In the genomic region with DNA sequence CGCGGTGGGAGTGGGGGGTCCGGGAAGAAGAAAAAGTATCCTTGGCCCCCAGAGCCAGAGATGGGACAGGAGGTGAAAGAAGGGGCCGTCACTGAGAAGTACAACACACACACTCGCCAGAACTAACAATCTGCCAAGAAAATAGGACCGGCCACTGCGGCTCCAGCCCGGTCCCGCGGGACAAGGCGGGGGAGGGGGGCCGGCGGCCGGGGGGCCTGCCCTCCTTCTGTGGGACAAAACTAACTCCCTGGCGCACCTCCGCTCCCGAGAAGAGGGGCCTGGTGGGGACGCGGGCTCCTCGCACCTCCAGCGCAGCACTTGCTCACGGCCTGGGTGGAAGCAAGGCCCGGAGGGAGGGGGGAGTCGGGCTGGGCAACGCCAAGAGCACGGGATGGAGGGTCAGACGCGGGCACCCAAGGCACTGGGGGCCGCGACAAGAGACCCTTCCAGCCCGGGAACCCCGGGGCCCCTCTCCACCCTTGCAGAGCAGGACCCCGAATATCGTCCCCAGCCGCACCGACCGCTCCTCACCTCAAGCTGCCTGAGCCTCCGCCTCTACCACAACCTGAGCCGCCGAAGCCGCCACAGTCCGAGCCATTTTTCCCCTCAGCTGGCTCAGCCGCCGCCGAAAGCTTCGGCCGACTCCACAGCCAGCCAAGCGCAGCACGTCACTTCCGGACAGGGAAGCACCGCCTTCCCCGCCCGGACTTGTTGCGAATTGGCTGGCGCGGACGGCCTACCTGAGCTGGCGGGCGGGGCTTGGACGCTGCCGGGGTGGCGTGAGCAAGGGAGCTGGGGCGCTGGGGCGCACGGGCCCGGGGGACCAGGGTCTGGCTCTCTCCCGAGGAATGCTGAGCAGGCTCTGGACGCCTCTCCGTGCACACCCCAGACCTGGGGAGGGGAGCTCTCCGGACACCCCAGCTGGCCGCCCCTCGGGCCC, we compare ENCODE assay signal across 8 cellular contexts. TPM values are rescaled to one million over a fixed set of nuclear protein-coding genes. Genes with fewer than 3 reads are reported as not detected.
DNase-seq lines count a peak whose midpoint lies in the region; ATAC-seq and TF ChIP-seq lines count a peak whose summit lies in the region.

A gene with protein sequence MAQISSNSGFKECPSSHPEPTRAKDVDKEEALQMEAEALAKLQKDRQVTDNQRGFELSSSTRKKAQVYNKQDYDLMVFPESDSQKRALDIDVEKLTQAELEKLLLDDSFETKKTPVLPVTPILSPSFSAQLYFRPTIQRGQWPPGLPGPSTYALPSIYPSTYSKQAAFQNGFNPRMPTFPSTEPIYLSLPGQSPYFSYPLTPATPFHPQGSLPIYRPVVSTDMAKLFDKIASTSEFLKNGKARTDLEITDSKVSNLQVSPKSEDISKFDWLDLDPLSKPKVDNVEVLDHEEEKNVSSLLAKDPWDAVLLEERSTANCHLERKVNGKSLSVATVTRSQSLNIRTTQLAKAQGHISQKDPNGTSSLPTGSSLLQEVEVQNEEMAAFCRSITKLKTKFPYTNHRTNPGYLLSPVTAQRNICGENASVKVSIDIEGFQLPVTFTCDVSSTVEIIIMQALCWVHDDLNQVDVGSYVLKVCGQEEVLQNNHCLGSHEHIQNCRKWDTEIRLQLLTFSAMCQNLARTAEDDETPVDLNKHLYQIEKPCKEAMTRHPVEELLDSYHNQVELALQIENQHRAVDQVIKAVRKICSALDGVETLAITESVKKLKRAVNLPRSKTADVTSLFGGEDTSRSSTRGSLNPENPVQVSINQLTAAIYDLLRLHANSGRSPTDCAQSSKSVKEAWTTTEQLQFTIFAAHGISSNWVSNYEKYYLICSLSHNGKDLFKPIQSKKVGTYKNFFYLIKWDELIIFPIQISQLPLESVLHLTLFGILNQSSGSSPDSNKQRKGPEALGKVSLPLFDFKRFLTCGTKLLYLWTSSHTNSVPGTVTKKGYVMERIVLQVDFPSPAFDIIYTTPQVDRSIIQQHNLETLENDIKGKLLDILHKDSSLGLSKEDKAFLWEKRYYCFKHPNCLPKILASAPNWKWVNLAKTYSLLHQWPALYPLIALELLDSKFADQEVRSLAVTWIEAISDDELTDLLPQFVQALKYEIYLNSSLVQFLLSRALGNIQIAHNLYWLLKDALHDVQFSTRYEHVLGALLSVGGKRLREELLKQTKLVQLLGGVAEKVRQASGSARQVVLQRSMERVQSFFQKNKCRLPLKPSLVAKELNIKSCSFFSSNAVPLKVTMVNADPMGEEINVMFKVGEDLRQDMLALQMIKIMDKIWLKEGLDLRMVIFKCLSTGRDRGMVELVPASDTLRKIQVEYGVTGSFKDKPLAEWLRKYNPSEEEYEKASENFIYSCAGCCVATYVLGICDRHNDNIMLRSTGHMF (N-terminal part only) (minus strand): TSS at position 670 of the 940 bp plus-strand sequence. CDS start 38,245 bp downstream, outside the sequence.

- no peaks in the 10 kb centered on the region for H3K9me3 ChIP-seq in ES-I3 (ENCODE audit: control insufficient read depth, insufficient read depth, low read length)
- H3K9me3 ChIP-seq in H9 (ENCODE audit: control insufficient read depth, low read depth, low read length) = no peaks in the 10 kb centered on the region

- no peaks in the 10 kb centered on the region for H3K27me3 ChIP-seq in H9 (ENCODE audit: insufficient read depth, low read length)

- peak within 1 kb of the TSS; percentile 93 for H3K9ac ChIP-seq in ES-I3 (ENCODE audit: low read depth, low read length)
- H3K9ac ChIP-seq in H9 (ENCODE audit: extremely low read depth, insufficient read length, low read length) = peak within 1 kb of the TSS; percentile 96

- H4K91ac ChIP-seq in H9 (ENCODE audit: insufficient read length, low read depth, low read length) = peak within 1 kb of the TSS; percentile 46

- H2AK5ac ChIP-seq in H9 (ENCODE audit: insufficient read length, low read length) = no peak within 1 kb of the TSS

- 0 out of 2 replicates have a peak within 1 kb of the TSS, but pooled peaks have one; percentile 81 for H2BK15ac ChIP-seq in H9 (ENCODE audit: low read depth, low read length)

- H3K4ac ChIP-seq in H9 (ENCODE audit: low read depth, low read length) = peak within 1 kb of the TSS; percentile 76; the same call in 1 of the 2 replicates

- ATAC-seq in natural killer cell = peak; percentile 95 to 99 (median 97)

- peak within 1 kb of the TSS; percentile 91 for H2BK120ac ChIP-seq in H9 (ENCODE audit: low read depth, low read length, poor library complexity, severe bottlenecking)

- peak within 1 kb of the TSS; percentile 80 for H4K5ac ChIP-seq in H9 (ENCODE audit: insufficient read length, low read depth, low read length)

- TF ChIP-seq POLR2A in Raji (IDR thresholded peaks at IDR 0.05; ENCODE audit: insufficient read depth, low read depth, low read length) = peak; percentile 97

- H3T11ph ChIP-seq in H9 (ENCODE audit: low read length) = peak within 1 kb of the TSS; percentile 4

- no peaks in the 10 kb centered on the region for H3K27me3 Mint-ChIP-seq in H9 (ENCODE audit: low read depth)
- H3K27me3 Mint-ChIP-seq in natural killer cell (ENCODE audit: low read depth in 2 of 2) = no peaks in the 10 kb centered on the region

- H3K23me2 ChIP-seq in H9 (ENCODE audit: insufficient read length, low read depth, low read length, poor library complexity, severe bottlenecking) = peaks cover 5% of the 10 kb centered on the region

- H4K8ac ChIP-seq in H9 (replicated peaks; ENCODE audit: insufficient read length, low read depth, low read length) = no peak within 1 kb of the TSS

- peak within 1 kb of the TSS; percentile 100 for H3K14ac ChIP-seq in H9 (ENCODE audit: insufficient read depth, low read length)

- intact Hi-C loops in natural killer cell (cut with micrococcal nuclease) = loop anchor here (5.0 kb wide), 3 partner anchors 45 to 145 kb away; a partner anchor contains a TSS

- peak within 1 kb of the TSS; percentile 64 for H3K56ac ChIP-seq in H9 (ENCODE audit: insufficient read length, low read depth, low read length)

- peak within 1 kb of the TSS; percentile 99 for H3K18ac ChIP-seq in H9 (ENCODE audit: insufficient read length, low read depth, low read length)

- H3K4me1 Mint-ChIP-seq in H9 (peaks cover 24 to 32% of the 10 kb centered on the region in 2 experiments), natural killer cell (peaks cover 39 to 41% of the 10 kb centered on the region in 2 donors)

- peak within 1 kb of the TSS; percentile 27 for H2AFZ ChIP-seq in H9 (ENCODE audit: low read length)

- no peak within 1 kb of the TSS for H3K23ac ChIP-seq in H9 (ENCODE audit: insufficient read length, low read depth, low read length)

- H2BK20ac ChIP-seq in H9 (ENCODE audit: low read depth, low read length, poor library complexity, severe bottlenecking) = no peak within 1 kb of the TSS

- peak within 1 kb of the TSS; percentile 93 for H3K27ac ChIP-seq in H9 (ENCODE audit: insufficient read length, low read depth, low read length)

- no CpG with 5 or more reads among the region's 72 CpGs for WGBS in H9 (ENCODE audit: extremely low coverage, insufficient read length, low lambda C conversion rate)

- H3K9me3 Mint-ChIP-seq in H9 (no peaks in the 10 kb centered on the region; a peak in 1 of 5 replicates), natural killer cell (no peaks in the 10 kb centered on the region)

- peak within 1 kb of the TSS; percentile 96 to 98 for H3K4me3 Mint-ChIP-seq in H9
- peak within 1 kb of the TSS; percentile 97 for H3K4me3 Mint-ChIP-seq in natural killer cell

- peak; percentile 96 for DNase-seq in H9
- DNase-seq in M059J (ENCODE audit: low read depth) = peak; percentile 96
- peak; percentile 92 for DNase-seq in activated T-helper 9 cell treated with anti-CD3 and anti-CD28 coated beads, Interleukin-2, amount 50 U/mL, for 16 hours (ENCODE audit: low read depth)
- DNase-seq in fibroblast of peridontal ligament (ENCODE audit: extremely low read depth) = peak; percentile 85
- peak; percentile 95 for DNase-seq in natural killer cell
- peak; percentile 95 for DNase-seq in stimulated activated naive CD4-positive, alpha-beta T cell treated with Interleukin-2 at 50 U/mL for 16 hours (lab: John Stamatoyannopoulos, UW)

- H3K27ac Mint-ChIP-seq in H9 (peak within 1 kb of the TSS; percentile 98 to 99 (median 99)), natural killer cell (peak within 1 kb of the TSS; percentile 94 to 98)

- peak within 1 kb of the TSS; percentile 82 for H2BK5ac ChIP-seq in H9 (ENCODE audit: insufficient read length, low read length)

- H3K4me2 ChIP-seq in H9 (ENCODE audit: insufficient read depth, insufficient read length, low read length) = peak within 1 kb of the TSS; percentile 90

- no peaks in the 10 kb centered on the region for H3K36me3 ChIP-seq in ES-I3 (ENCODE audit: insufficient read depth, low read length)

- peaks cover 23% of the 10 kb centered on the region; the same call in 1 of the 2 replicates for H3K79me2 ChIP-seq in H9 (ENCODE audit: insufficient read depth, low read length)

- no peaks in the 10 kb centered on the region for H3K79me1 ChIP-seq in H9 (ENCODE audit: insufficient read depth, low read depth, low read length, poor library complexity, severe bottlenecking)

- no peaks in the 10 kb centered on the region for H4K20me1 ChIP-seq in H9 (ENCODE audit: control insufficient read depth, insufficient read depth, insufficient read length)

- peaks cover 14 to 22% (median 14%) of the 10 kb centered on the region in 3 experiments for H3K36me3 Mint-ChIP-seq in H9 (ENCODE audit: insufficient read depth in 1 of 3, low read depth in 3 of 3)
- no peaks in the 10 kb centered on the region for H3K36me3 Mint-ChIP-seq in natural killer cell

- no peak for TF ChIP-seq CTCF in H9 (conservative IDR thresholded peaks at IDR 0.05)
- TF ChIP-seq CTCF in natural killer cell (IDR thresholded peaks at IDR 0.05) = no peak

- H2BK12ac ChIP-seq in H9 (ENCODE audit: insufficient read length, low read depth, low read length) = peak within 1 kb of the TSS; percentile 7

- H3K4me1 ChIP-seq in ES-I3 (ENCODE audit: insufficient read depth, low read length) (no peaks in the 10 kb centered on the region), H9 (ENCODE audit: insufficient read depth, low read length) (no peaks in the 10 kb centered on the region)

RNA-seq across cellular contexts. Expression of the gene that starts here (rescaled TPM):
- total RNA-seq in H9 (2021) (75.8 and 82.6 TPM in 2 replicates), natural killer cell (10 to 100 TPM; 68.2 to 82.3 (median 69.1) TPM)
- 23.3 and 29.8 TPM in 2 replicates for total RNA-seq in M059J (2014; rRNA removed; shearing (Covaris generic))

Comparison
In these comparisons a context has a peak if more than half of its experiments do, and no peak if none do; other contexts are left out.
1. Peak in every context shown above with its lines: DNase-seq, ATAC-seq and H3K27ac ChIP-seq.